1 cellular context compared by ENCODE assay signal in genomic region chr9:101324245-101324804, GRCh38.
A peak's percentile ranks its signal among the peaks of the same experiment; 100 is the strongest.
TF ChIP-seq lines count a peak whose summit lies in the region.

No MANE protein-coding gene starts in this region.

TF ChIP-seq in HepG2, 621 proteins besides CTCF, POLR2A, EP300 and RAD21 (continued from another document and continues in another):
- TF ChIP-seq TFDP1 (CRISPR knock-in tag; IDR thresholded peaks at IDR 0.05; ENCODE audit: borderline replicate concordance) (no peak), E2F5 (CRISPR knock-in tag; conservative IDR thresholded peaks at IDR 0.05) (no peak), ZNF784 (CRISPR knock-in tag; IDR thresholded peaks at IDR 0.05; ENCODE audit: borderline replicate concordance) (no peak), ZNF740 (CRISPR knock-in tag; IDR thresholded peaks at IDR 0.05) (no peak), ZNF430 (CRISPR knock-in tag; IDR thresholded peaks at IDR 0.05) (no peak), ZSCAN5A (CRISPR knock-in tag; IDR thresholded peaks at IDR 0.05; ENCODE audit: borderline replicate concordance) (no peak; the same call in 1 of the 2 replicates), KDM3A (CRISPR knock-in tag; IDR thresholded peaks at IDR 0.05; ENCODE audit: low read depth) (no peak), ERF (CRISPR knock-in tag; IDR thresholded peaks at IDR 0.05) (no peak), IRF2 (CRISPR knock-in tag; IDR thresholded peaks at IDR 0.05) (0 out of 2 replicates have a peak, but pooled peaks have one; percentile 26), ZNF75D (CRISPR knock-in tag; IDR thresholded peaks at IDR 0.05; ENCODE audit: borderline replicate concordance) (no peak), ZSCAN12 (CRISPR knock-in tag; IDR thresholded peaks at IDR 0.05) (no peak), NCOA5 (CRISPR knock-in tag; IDR thresholded peaks at IDR 0.05) (no peak), XBP1 (CRISPR knock-in tag; IDR thresholded peaks at IDR 0.05) (no peak), GATA4 (IDR thresholded peaks at IDR 0.05; ENCODE audit: borderline replicate concordance, low read depth) (no peak; the same call in 1 of the 2 replicates), ZSCAN20 (CRISPR knock-in tag; IDR thresholded peaks at IDR 0.05; ENCODE audit: borderline replicate concordance) (no peak), ELK4 (CRISPR knock-in tag; IDR thresholded peaks at IDR 0.05; ENCODE audit: borderline replicate concordance) (no peak), BCLAF1 (IDR thresholded peaks at IDR 0.05) (no peak), NONO (IDR thresholded peaks at IDR 0.05) (no peak), NONO (CRISPR knock-in tag; conservative IDR thresholded peaks at IDR 0.05) (peak; percentile 14; the same call in 1 of the 2 replicates), HOMEZ (CRISPR knock-in tag; IDR thresholded peaks at IDR 0.05; ENCODE audit: low read depth) (peak; percentile 83; the same call in 1 of the 2 replicates), EHMT2 (IDR thresholded peaks at IDR 0.05; ENCODE audit: borderline replicate concordance, low read depth, low read length) (0 out of 2 replicates have a peak, but pooled peaks have one; percentile 42), ZNF607 (CRISPR knock-in tag; IDR thresholded peaks at IDR 0.05; ENCODE audit: borderline replicate concordance) (no peak), HMGXB4 (CRISPR knock-in tag; IDR thresholded peaks at IDR 0.05; ENCODE audit: borderline replicate concordance in 1 of 2, low read depth in 1 of 2) (0 out of 4 replicates have a peak, but pooled peaks of 1 of the 2 experiments have one; percentile 4), ZNF12 (CRISPR knock-in tag; IDR thresholded peaks at IDR 0.05) (no peak), ZNF660 (CRISPR knock-in tag; IDR thresholded peaks at IDR 0.05; ENCODE audit: borderline replicate concordance, low read depth) (no peak), RELA (CRISPR knock-in tag; IDR thresholded peaks at IDR 0.05) (no peak), ZNF10 (CRISPR knock-in tag; IDR thresholded peaks at IDR 0.05; ENCODE audit: borderline replicate concordance, low read depth) (no peak), ZNF333 (CRISPR knock-in tag; IDR thresholded peaks at IDR 0.05; ENCODE audit: borderline replicate concordance) (no peak), ZFP36L1 (CRISPR knock-in tag; IDR thresholded peaks at IDR 0.05) (peak; percentile 28; the same call in 1 of the 2 replicates), PHF8 (CRISPR knock-in tag; IDR thresholded peaks at IDR 0.05) (no peak), ZNF644 (CRISPR knock-in tag; IDR thresholded peaks at IDR 0.05; ENCODE audit: low read depth) (0 out of 2 replicates have a peak, but pooled peaks have one; percentile 9), LCORL (IDR thresholded peaks at IDR 0.05) (0 out of 2 replicates have a peak, but pooled peaks have one; percentile 29), LCORL (CRISPR knock-in tag; IDR thresholded peaks at IDR 0.05) (no peak), MEIS2 (CRISPR knock-in tag; IDR thresholded peaks at IDR 0.05) (no peak), SOX13 (IDR thresholded peaks at IDR 0.05) (peak; percentile 48; the same call in 1 of the 2 replicates), SOX13 (CRISPR knock-in tag; conservative IDR thresholded peaks at IDR 0.05 in 1 of 2, IDR thresholded peaks at IDR 0.05 in 1 of 2) (peak in 1 of 2 experiments; percentile 93; a peak in 2 of 4 replicates), HOXA7 (CRISPR knock-in tag; IDR thresholded peaks at IDR 0.05) (no peak), ZNF841 (CRISPR knock-in tag; IDR thresholded peaks at IDR 0.05; ENCODE audit: borderline replicate concordance) (no peak), ZBTB49 (CRISPR knock-in tag; IDR thresholded peaks at IDR 0.05; ENCODE audit: borderline replicate concordance) (no peak), HOXA9 (CRISPR knock-in tag; IDR thresholded peaks at IDR 0.05; ENCODE audit: borderline replicate concordance) (no peak), ZBTB42 (CRISPR knock-in tag; IDR thresholded peaks at IDR 0.05) (no peak), DNMT3B (CRISPR knock-in tag; conservative IDR thresholded peaks at IDR 0.05) (no peak), ZFP41 (CRISPR knock-in tag; IDR thresholded peaks at IDR 0.05; ENCODE audit: borderline replicate concordance) (no peak), MXD4 (CRISPR knock-in tag; IDR thresholded peaks at IDR 0.05) (no peak), ZNF441 (CRISPR knock-in tag; IDR thresholded peaks at IDR 0.05; ENCODE audit: borderline replicate concordance) (no peak), SIX1 (CRISPR knock-in tag; IDR thresholded peaks at IDR 0.05; ENCODE audit: borderline replicate concordance) (peak; percentile 84), NFIC (IDR thresholded peaks at IDR 0.05; ENCODE audit: low read length) (peak; percentile 95; the same call in 1 of the 2 replicates), ZBTB37 (CRISPR knock-in tag; IDR thresholded peaks at IDR 0.05) (no peak)
